1 cellular context compared by ENCODE assay signal in genomic region chr3:31029756-31030155, GRCh38.
TF ChIP-seq lines count a peak whose summit lies in the region.

No MANE protein-coding gene starts in this region.

TF ChIP-seq in K562, 482 proteins besides CTCF, POLR2A, EP300 and RAD21:
- TF ChIP-seq MED1 (CRISPR knock-in tag; IDR thresholded peaks at IDR 0.05; ENCODE audit: borderline replicate concordance) (no peak), ZNF785 (CRISPR knock-in tag; IDR thresholded peaks at IDR 0.05) (no peak), ZNF766 (CRISPR knock-in tag; conservative IDR thresholded peaks at IDR 0.05) (no peak), ZNF518B (CRISPR knock-in tag; IDR thresholded peaks at IDR 0.05) (no peak), ATF1 (CRISPR knock-in tag; IDR thresholded peaks at IDR 0.05) (no peak), ATF1 (tag; IDR thresholded peaks at IDR 0.05) (no peak), MEIS2 (IDR thresholded peaks at IDR 0.05; ENCODE audit: partially characterized antibody) (peak; percentile 10), SMC3 (conservative IDR thresholded peaks at IDR 0.05; ENCODE audit: insufficient read depth, low read depth, low read length) (no peak), GMEB1 (CRISPR knock-in tag; IDR thresholded peaks at IDR 0.05) (no peak)
- TF ChIP-seq, protein P1, sequence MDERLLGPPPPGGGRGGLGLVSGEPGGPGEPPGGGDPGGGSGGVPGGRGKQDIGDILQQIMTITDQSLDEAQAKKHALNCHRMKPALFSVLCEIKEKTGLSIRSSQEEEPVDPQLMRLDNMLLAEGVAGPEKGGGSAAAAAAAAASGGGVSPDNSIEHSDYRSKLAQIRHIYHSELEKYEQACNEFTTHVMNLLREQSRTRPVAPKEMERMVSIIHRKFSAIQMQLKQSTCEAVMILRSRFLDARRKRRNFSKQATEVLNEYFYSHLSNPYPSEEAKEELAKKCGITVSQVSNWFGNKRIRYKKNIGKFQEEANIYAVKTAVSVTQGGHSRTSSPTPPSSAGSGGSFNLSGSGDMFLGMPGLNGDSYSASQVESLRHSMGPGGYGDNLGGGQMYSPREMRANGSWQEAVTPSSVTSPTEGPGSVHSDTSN (CRISPR knock-in tag; IDR thresholded peaks at IDR 0.05; ENCODE audit: low read depth): no peak
- TF ChIP-seq, protein P1 (tag; conservative IDR thresholded peaks at IDR 0.05; ENCODE audit: low read depth): peak; percentile 61
